20 cellular contexts compared by ENCODE assay signal in genomic region chr16:17161034-17161433, GRCh38.
DNase-seq lines count a peak whose midpoint lies in the region; ATAC-seq and TF ChIP-seq lines count a peak whose summit lies in the region.
"Had no signal": no experiment of that assay in that cellular context is flagged by ENCODE, and none has a peak within 500 bp of the region (broad histone marks: within the 10 kb centered on the region; RNA-seq: fewer than 3 reads in every experiment).

No MANE protein-coding gene starts in this region.

- peaks cover 7% of the 10 kb centered on the region for H3K36me3 Mint-ChIP-seq in stimulated activated effector memory CD8-positive, alpha-beta T cell treated with anti-CD3 and anti-CD28 coated beads, Interleukin-12 subunit alpha, Interleukin-12 subunit beta, amount 100 ng/mL, for 72 hours
- peaks cover 17 to 37% of the 10 kb centered on the region in 2 donors for H3K36me3 Mint-ChIP-seq in CD14-positive monocyte
- H3K36me3 Mint-ChIP-seq: mesothelial cell of epicardium had no signal

- H3K27ac Mint-ChIP-seq in stimulated activated effector memory CD8-positive, alpha-beta T cell treated with anti-CD3 and anti-CD28 coated beads, Interleukin-12 subunit alpha, Interleukin-12 subunit beta, amount 100 ng/mL, for 72 hours = no peak overlapping the region
- H3K27ac Mint-ChIP-seq in CD14-positive monocyte = no peak overlapping the region
- H3K27ac Mint-ChIP-seq: activated CD8-positive, alpha-beta T cell treated with anti-CD3 and anti-CD28 coated beads for 36 hours; mesothelial cell of epicardium had no signal

- peaks cover 0 to 3% (median 0%) of the 10 kb centered on the region in 3 donors for H3K27me3 Mint-ChIP-seq in CD14-positive monocyte (ENCODE audit: low read depth in 3 of 3)
- H3K27me3 Mint-ChIP-seq: activated CD8-positive, alpha-beta T cell treated with anti-CD3 and anti-CD28 coated beads for 36 hours had no signal

- peaks cover 11% of the 10 kb centered on the region for H3K4me1 Mint-ChIP-seq in stimulated activated effector memory CD8-positive, alpha-beta T cell treated with anti-CD3 and anti-CD28 coated beads, Interleukin-12 subunit alpha, Interleukin-12 subunit beta, amount 100 ng/mL, for 72 hours
- H3K4me1 Mint-ChIP-seq in CD14-positive monocyte = peaks cover 66% of the 10 kb centered on the region

- TF ChIP-seq CTCF in CD14-positive monocyte (IDR thresholded peaks at IDR 0.05) = no peak

- intact Hi-C loops in CD14-positive monocyte (cut with micrococcal nuclease) = no loop called here

- H3K9me3 Mint-ChIP-seq in stimulated activated effector memory CD8-positive, alpha-beta T cell treated with anti-CD3 and anti-CD28 coated beads, Interleukin-12 subunit alpha, Interleukin-12 subunit beta, amount 100 ng/mL, for 72 hours = no peaks in the 10 kb centered on the region
- no peaks in the 10 kb centered on the region for H3K9me3 Mint-ChIP-seq in CD14-positive monocyte
- H3K9me3 Mint-ChIP-seq: activated CD8-positive, alpha-beta T cell treated with anti-CD3 and anti-CD28 coated beads for 36 hours; mesothelial cell of epicardium had no signal

- ATAC-seq in stimulated activated effector memory CD8-positive, alpha-beta T cell treated with anti-CD3 and anti-CD28 coated beads, Interleukin-12 subunit alpha, Interleukin-12 subunit beta, amount 100 ng/mL, for 72 hours = no peak
- ATAC-seq: A549; activated CD8-positive, alpha-beta T cell treated with anti-CD3 and anti-CD28 coated beads for 36 hours had no signal

- DNase-seq in NCI-H510A treated with DMSO at 0.1 percent for 48 hours (lab: John Stamatoyannopoulos, UW) (peak; percentile 86), NCI-H510A (lab: John Stamatoyannopoulos, UW) (no peak), NCI-H446 (lab: John Stamatoyannopoulos, UW) (peak; percentile 11 to 66), globus pallidus (ENCODE audit: low spot score) (peak; percentile 38), retina (peak; percentile 94), NCI-H187 treated with DMSO at 0.1 percent for 48 hours (lab: John Stamatoyannopoulos, UW) (no peak), CD14-positive monocyte (ENCODE audit: low spot score) (no peak)
- no peak for DNase-seq in stimulated activated effector memory CD8-positive, alpha-beta T cell treated with anti-CD3 and anti-CD28 coated beads, Interleukin-12 subunit alpha, Interleukin-12 subunit beta, amount 100 ng/mL, for 72 hours (ENCODE audit: low spot score in 2 of 2)
- DNase-seq: activated CD8-positive, alpha-beta T cell treated with anti-CD3 and anti-CD28 coated beads for 36 hours; activated naive CD4-positive, alpha-beta T cell treated with Interleukin-2 at 50 U/mL for 16 hours; activated T-cell treated with anti-CD3 and anti-CD28 coated beads, Interleukin-2, amount 50 U/mL, for 1 hour; amniotic stem cell; Calu3; erythroblast; Kasumi-1; NCI-H1048; stimulated activated CD4-positive, alpha-beta T cell treated with anti-CD3 and anti-CD28 coated beads, Interleukin-4, amount 100 ng/mL, for 24 hours; T1000 had no signal

- H3K4me3 Mint-ChIP-seq in stimulated activated effector memory CD8-positive, alpha-beta T cell treated with anti-CD3 and anti-CD28 coated beads, Interleukin-12 subunit alpha, Interleukin-12 subunit beta, amount 100 ng/mL, for 72 hours = no peak overlapping the region
- no peak overlapping the region for H3K4me3 Mint-ChIP-seq in CD14-positive monocyte
- H3K4me3 Mint-ChIP-seq: activated CD8-positive, alpha-beta T cell treated with anti-CD3 and anti-CD28 coated beads for 36 hours; mesothelial cell of epicardium had no signal

Comparison
In these comparisons a context has a peak if more than half of its experiments do, and no peak if none do; other contexts are left out.
1. DNase-seq: peak in NCI-H510A treated with DMSO at 0.1 percent for 48 hours (single experiment), NCI-H446 (2 of 2), globus pallidus (single experiment) and retina (single experiment); none in NCI-H510A (single experiment), NCI-H187 treated with DMSO at 0.1 percent for 48 hours (single experiment), stimulated activated effector memory CD8-positive, alpha-beta T cell treated with anti-CD3 and anti-CD28 coated beads, Interleukin-12 subunit alpha, Interleukin-12 subunit beta, amount 100 ng/mL, for 72 hours (0 of 2) and CD14-positive monocyte (single experiment).